Comparison of ENCODE assay signal across 26 cellular contexts in genomic region chr19:5892772-5893275, GRCh38. TPM values are rescaled to one million over a fixed set of nuclear protein-coding genes. Genes with fewer than 3 reads are reported as not detected.
DNase-seq lines count a peak whose midpoint lies in the region; ATAC-seq and TF ChIP-seq lines count a peak whose summit lies in the region.
"Had no signal": no experiment of that assay in that cellular context is flagged by ENCODE, and none has a peak within 500 bp of the region (broad histone marks: within the 10 kb centered on the region; RNA-seq: fewer than 3 reads in every experiment).

No MANE protein-coding gene starts in this region.

- no peak overlapping the region for H3K9ac ChIP-seq in endodermal cell (ENCODE audit: extremely low read depth, low read length, poor library complexity, severe bottlenecking)

- 54 to 65% (median 60%) methylated on average over 11 to 15 of the region's 15 CpGs for WGBS in heart left ventricle, 4 donors
- 79 to 81% methylated on average over 13 to 15 of the region's 15 CpGs for WGBS in endodermal cell (ENCODE audit: insufficient coverage in 1 of 2, insufficient read length in 1 of 2), 2 experiments

- intact Hi-C loops in heart left ventricle (cut with DNase I), result loop anchor here in 9 of 10 donors (2.0 to 5.0 kb wide), 5 partner anchors 66 to 91 kb away; partner anchors contain the start of gene NRTN (in 3 of the 9)

- H3K36me3 Mint-ChIP-seq in endodermal cell (ENCODE audit: low read depth) (peaks cover 3% of the 10 kb centered on the region), type B pancreatic cell (peaks cover 3% of the 10 kb centered on the region)
- peaks cover 10 to 15% of the 10 kb centered on the region in 2 donors for H3K36me3 Mint-ChIP-seq in stimulated activated naive B cell treated with anti-CD40 and anti-IgM and Interleukin-4, amounts not matched to agents 10 μg/mL and 1 μg/mL and 100 μg/mL, for 72 hours
- H3K36me3 Mint-ChIP-seq: activated naive CD4-positive, alpha-beta T cell treated with anti-CD3 and anti-CD28 coated beads, Interleukin-2, amount 50 U/mL, for 72 hours had no signal

- peak in 1 of 2 donors; percentile 9 for TF ChIP-seq CTCF in right atrium auricular region (IDR thresholded peaks at IDR 0.05)
- TF ChIP-seq CTCF in heart left ventricle (IDR thresholded peaks at IDR 0.05), result no peak
- TF ChIP-seq CTCF in endodermal cell (conservative IDR thresholded peaks at IDR 0.05), result peak; percentile 19
- TF ChIP-seq CTCF in type B pancreatic cell (conservative IDR thresholded peaks at IDR 0.05), result peak; percentile 13

- peak overlapping the region; percentile 86 to 94 for H3K27ac ChIP-seq in right atrium auricular region
- H3K27ac ChIP-seq in heart left ventricle, result peak overlapping the region in 5 of 12 donors; percentile 82 to 93 (median 89)
- H3K27ac ChIP-seq in endodermal cell (ENCODE audit: low read depth, low read length), result no peak overlapping the region
- H3K27ac ChIP-seq: colonic mucosa, HL-60, tibial artery had no signal

- H3K9me3 ChIP-seq in right atrium auricular region (no peaks in the 10 kb centered on the region), heart left ventricle (no peaks in the 10 kb centered on the region), endodermal cell (ENCODE audit: control insufficient read depth, low read length) (no peaks in the 10 kb centered on the region)
- H3K9me3 ChIP-seq: BE2C, colonic mucosa, tibial artery had no signal

- no peaks in the 10 kb centered on the region for H3K9me3 Mint-ChIP-seq in endodermal cell
- H3K9me3 Mint-ChIP-seq in type B pancreatic cell, result no peaks in the 10 kb centered on the region
- no peaks in the 10 kb centered on the region for H3K9me3 Mint-ChIP-seq in stimulated activated naive B cell treated with anti-CD40 and anti-IgM and Interleukin-4, amounts not matched to agents 10 μg/mL and 1 μg/mL and 100 μg/mL, for 72 hours
- H3K9me3 Mint-ChIP-seq: activated CD4-positive, alpha-beta memory T cell treated with anti-CD3 and anti-CD28 coated beads, Interleukin-2, amount 10 ng/mL, durations not matched to agents 7 days and 5 days; activated naive CD4-positive, alpha-beta T cell treated with anti-CD3 and anti-CD28 coated beads, Interleukin-2, amount 50 U/mL, for 72 hours; activated T-helper 2 cell treated with anti-CD3 and anti-CD28 coated beads, Interferon-gamma antibody, Interleukin-2, Interleukin-4, amounts not matched to agents 10 μg/mL and 5 μg/mL and 100 μg/mL, durations not matched to agents 14 hours and 24 hours and 36 hours; stimulated activated naive CD8-positive, alpha-beta T cell treated with anti-CD3 and anti-CD28 coated beads, Interleukin-15, amount 100 ng/mL, for 72 hours; T-helper 1 cell treated with Interleukin-12 subunit alpha and Interleukin-12 subunit beta and Interleukin-4 antibody, amounts not matched to agents 30 μg/mL and 1 μg/mL, for 36 hours had no signal

- no peak overlapping the region for H3K27ac Mint-ChIP-seq in endodermal cell
- no peak overlapping the region for H3K27ac Mint-ChIP-seq in type B pancreatic cell
- no peak overlapping the region for H3K27ac Mint-ChIP-seq in stimulated activated naive B cell treated with anti-CD40 and anti-IgM and Interleukin-4, amounts not matched to agents 10 μg/mL and 1 μg/mL and 100 μg/mL, for 72 hours
- H3K27ac Mint-ChIP-seq: activated CD4-positive, alpha-beta memory T cell treated with anti-CD3 and anti-CD28 coated beads, Interleukin-2, amount 10 ng/mL, durations not matched to agents 7 days and 5 days; activated T-helper 2 cell treated with anti-CD3 and anti-CD28 coated beads, Interferon-gamma antibody, Interleukin-2, Interleukin-4, amounts not matched to agents 10 μg/mL and 5 μg/mL and 100 μg/mL, durations not matched to agents 14 hours and 24 hours and 36 hours; stimulated activated naive CD8-positive, alpha-beta T cell treated with anti-CD3 and anti-CD28 coated beads, Interleukin-15, amount 100 ng/mL, for 72 hours; T-helper 1 cell treated with Interleukin-12 subunit alpha and Interleukin-12 subunit beta and Interleukin-4 antibody, amounts not matched to agents 30 μg/mL and 1 μg/mL, for 36 hours had no signal

- TF ChIP-seq POLR2A in heart left ventricle (IDR thresholded peaks at IDR 0.05), result no peak

- no peak for DNase-seq in right atrium auricular region (ENCODE audit: low spot score)
- DNase-seq in heart left ventricle, result no peak
- peak; percentile 20 for DNase-seq in MV-4-11 (lab: John Stamatoyannopoulos, UW)
- no peak for DNase-seq in endodermal cell
- DNase-seq in type B pancreatic cell (ENCODE audit: extremely low spot score, unreplicated experiment), result no peak
- no peak for DNase-seq in NCI-H226
- DNase-seq in stimulated activated naive B cell treated with anti-CD40 and anti-IgM and Interleukin-4, amounts not matched to agents 10 μg/mL and 1 μg/mL and 100 μg/mL, for 72 hours, result no peak
- DNase-seq: activated CD4-positive, alpha-beta memory T cell treated with anti-CD3 and anti-CD28 coated beads, Interleukin-2, amount 10 ng/mL, durations not matched to agents 7 days and 5 days; effector memory CD4-positive, alpha-beta T cell; GF-D8; mammary epithelial cell; NCI-H1694; NCI-H2171; tibial artery had no signal

- H3K4me1 Mint-ChIP-seq in endodermal cell (peaks cover 3% of the 10 kb centered on the region), type B pancreatic cell (ENCODE audit: unreplicated experiment) (no peaks in the 10 kb centered on the region)
- H3K4me1 Mint-ChIP-seq in stimulated activated naive B cell treated with anti-CD40 and anti-IgM and Interleukin-4, amounts not matched to agents 10 μg/mL and 1 μg/mL and 100 μg/mL, for 72 hours, result peaks cover 5 to 7% of the 10 kb centered on the region in 2 donors
- H3K4me1 Mint-ChIP-seq: activated CD4-positive, alpha-beta memory T cell treated with anti-CD3 and anti-CD28 coated beads, Interleukin-2, amount 10 ng/mL, durations not matched to agents 7 days and 5 days had no signal

- H3K27me3 ChIP-seq in right atrium auricular region, result no peaks in the 10 kb centered on the region
- H3K27me3 ChIP-seq in heart left ventricle, result peaks cover 0 to 15% (median 0%) of the 10 kb centered on the region in 9 donors
- no peaks in the 10 kb centered on the region for H3K27me3 ChIP-seq in endodermal cell (ENCODE audit: control insufficient read depth, insufficient read depth, low read length, poor library complexity, severe bottlenecking)

- no peak overlapping the region for H3K4me3 ChIP-seq in right atrium auricular region
- no peak overlapping the region for H3K4me3 ChIP-seq in heart left ventricle
- H3K4me3 ChIP-seq in endodermal cell (ENCODE audit: low read length), result no peak overlapping the region
- H3K4me3 ChIP-seq: colonic mucosa, skin epidermis, tibial artery had no signal

- H3K4me1 ChIP-seq in right atrium auricular region (peaks cover 0 to 51% of the 10 kb centered on the region in 2 donors), heart left ventricle (peaks cover 0 to 60% (median 27%) of the 10 kb centered on the region in 12 donors), endodermal cell (ENCODE audit: control insufficient read depth, insufficient read depth, low read length) (no peaks in the 10 kb centered on the region)
- H3K4me1 ChIP-seq: colonic mucosa had no signal

- no peak overlapping the region for H3K4me3 Mint-ChIP-seq in endodermal cell
- H3K4me3 Mint-ChIP-seq in type B pancreatic cell, result no peak overlapping the region
- H3K4me3 Mint-ChIP-seq in stimulated activated naive B cell treated with anti-CD40 and anti-IgM and Interleukin-4, amounts not matched to agents 10 μg/mL and 1 μg/mL and 100 μg/mL, for 72 hours, result no peak overlapping the region
- H3K4me3 Mint-ChIP-seq: activated CD4-positive, alpha-beta memory T cell treated with anti-CD3 and anti-CD28 coated beads, Interleukin-2, amount 10 ng/mL, durations not matched to agents 7 days and 5 days; stimulated activated naive CD8-positive, alpha-beta T cell treated with anti-CD3 and anti-CD28 coated beads, Interleukin-15, amount 100 ng/mL, for 72 hours; T-helper 1 cell treated with Interleukin-12 subunit alpha and Interleukin-12 subunit beta and Interleukin-4 antibody, amounts not matched to agents 30 μg/mL and 1 μg/mL, for 36 hours had no signal

- ATAC-seq in heart left ventricle, result no peak
- no peak for ATAC-seq in stimulated activated naive B cell treated with anti-CD40 and anti-IgM and Interleukin-4, amounts not matched to agents 10 μg/mL and 1 μg/mL and 100 μg/mL, for 72 hours (replicated peaks)
- no peak for ATAC-seq in GM21447 (IDR thresholded peaks at IDR 0.05; ENCODE audit: unreplicated experiment)

- H3K27me3 Mint-ChIP-seq in endodermal cell (ENCODE audit: insufficient read depth) (peaks cover 2% of the 10 kb centered on the region), type B pancreatic cell (no peaks in the 10 kb centered on the region)
- H3K27me3 Mint-ChIP-seq in stimulated activated naive B cell treated with anti-CD40 and anti-IgM and Interleukin-4, amounts not matched to agents 10 μg/mL and 1 μg/mL and 100 μg/mL, for 72 hours, result peaks cover 20 to 28% of the 10 kb centered on the region in 2 donors
- H3K27me3 Mint-ChIP-seq: activated CD4-positive, alpha-beta memory T cell treated with anti-CD3 and anti-CD28 coated beads, Interleukin-2, amount 10 ng/mL, durations not matched to agents 7 days and 5 days had no signal

- H3K36me3 ChIP-seq in right atrium auricular region, result peaks cover 21% of the 10 kb centered on the region
- peaks cover 0 to 31% (median 16%) of the 10 kb centered on the region in 9 donors for H3K36me3 ChIP-seq in heart left ventricle
- H3K36me3 ChIP-seq in endodermal cell (ENCODE audit: control insufficient read depth, insufficient read depth, low read length), result no peaks in the 10 kb centered on the region
- H3K36me3 ChIP-seq: colonic mucosa had no signal

RNA-seq across cellular contexts. Expression of gene NDUFA11, which starts 10.8 kb away (rescaled TPM):
- total RNA-seq in right atrium auricular region (100 to 1,000 TPM; 368 to 648 TPM), heart left ventricle (100 to 1,000 TPM; 388 to 533 (median 476) TPM), endodermal cell (100 to 1,000 TPM; 242 to 269 TPM), type B pancreatic cell (ENCODE audit: low replicate concordance) (253 and 265 TPM in 2 replicates)
- polyA plus RNA-seq in heart left ventricle, result 100 to 1,000 TPM; 791 to 945 TPM
- polyA plus RNA-seq in endodermal cell (2013, experiment 1 of 2), result 216 TPM
- polyA plus RNA-seq in endodermal cell (2013, experiment 2 of 2), result 206 TPM

RNA-seq across cellular contexts. Expression of gene VMAC, which starts 11.8 kb away (rescaled TPM):
- 1 to 10 TPM; 2.6 to 4.1 TPM for total RNA-seq in right atrium auricular region
- total RNA-seq in heart left ventricle, result 1 to 10 TPM; 1.7 to 3.9 (median 2.3) TPM
- 1 to 10 TPM; 1.3 to 3.8 TPM for polyA plus RNA-seq in heart left ventricle
- total RNA-seq in endodermal cell, result 1 to 10 TPM; 5.9 TPM
- 3.5 TPM for polyA plus RNA-seq in endodermal cell (2013, experiment 1 of 2)
- 3.4 TPM for polyA plus RNA-seq in endodermal cell (2013, experiment 2 of 2)
- total RNA-seq in type B pancreatic cell (ENCODE audit: low replicate concordance), result 7.1 and 7.4 TPM in 2 replicates

RNA-seq across cellular contexts. Expression of gene CAPS, which starts 21.2 kb away (rescaled TPM):
- total RNA-seq in right atrium auricular region (1 to 10 TPM; 4.5 to 7.3 TPM), heart left ventricle (1 to 10 TPM; 1.2 to 6.2 (median 3.3) TPM), endodermal cell (1 to 10 TPM; 6.6 to 6.7 TPM), type B pancreatic cell (ENCODE audit: low replicate concordance) (13.9 and 14.1 TPM in 2 replicates)
- 1 to 10 TPM; 2.4 to 4.8 TPM for polyA plus RNA-seq in heart left ventricle
- 3.8 TPM for polyA plus RNA-seq in endodermal cell (2013, experiment 1 of 2)
- 3.8 TPM for polyA plus RNA-seq in endodermal cell (2013, experiment 2 of 2)

RNA-seq across cellular contexts. Expression of gene FUT5, which starts 22.5 kb away (rescaled TPM):
- total RNA-seq in right atrium auricular region (not detected), heart left ventricle (not detected), endodermal cell (1 to 10 TPM in 1 of 2 donors, not detected in 1; 1.3 TPM), type B pancreatic cell (ENCODE audit: low replicate concordance) (0.17 TPM in 1 of 2 replicates, not detected in the other)
- polyA plus RNA-seq in heart left ventricle, result not detected
- polyA plus RNA-seq in endodermal cell (2013, experiment 1 of 2), result not detected
- not detected for polyA plus RNA-seq in endodermal cell (2013, experiment 2 of 2)
- total RNA-seq: activated T-helper 2 cell treated with anti-CD3 and anti-CD28 coated beads, Interferon-gamma antibody, Interleukin-2, Interleukin-4, amounts not matched to agents 10 μg/mL and 5 μg/mL and 100 μg/mL, durations not matched to agents 14 hours and 24 hours and 36 hours; fibroblast of villous mesenchyme; LHCN-M2; mammary epithelial cell had no signal
- polyA plus RNA-seq: esophagus, mammary epithelial cell had no signal

RNA-seq across cellular contexts. Expression of gene FUT3, which starts 41.6 kb away (rescaled TPM):
- not detected for total RNA-seq in right atrium auricular region
- total RNA-seq in heart left ventricle, result not detected
- under 1 TPM in 1 of 2 donors, not detected in 1; 0.07 TPM for polyA plus RNA-seq in heart left ventricle
- total RNA-seq in endodermal cell, result 1 to 10 TPM in 1 of 2 donors, not detected in 1; 1.3 TPM
- 0.78 TPM for polyA plus RNA-seq in endodermal cell (2013, experiment 1 of 2)
- polyA plus RNA-seq in endodermal cell (2013, experiment 2 of 2), result 0.46 TPM
- 6.6 and 16.3 TPM in 2 replicates for total RNA-seq in type B pancreatic cell (ENCODE audit: low replicate concordance)
- total RNA-seq: activated CD4-positive, alpha-beta memory T cell treated with anti-CD3 and anti-CD28 coated beads, Interleukin-2, amount 10 ng/mL, durations not matched to agents 7 days and 5 days; activated T-helper 2 cell treated with anti-CD3 and anti-CD28 coated beads, Interferon-gamma antibody, Interleukin-2, Interleukin-4, amounts not matched to agents 10 μg/mL and 5 μg/mL and 100 μg/mL, durations not matched to agents 14 hours and 24 hours and 36 hours; LHCN-M2 had no signal

Comparison
In these comparisons a context has a peak if more than half of its experiments do, and no peak if none do; other contexts are left out.
1. CTCF ChIP-seq: peak in endodermal cell (single experiment) and type B pancreatic cell (single experiment); none in heart left ventricle (0 of 12).